Comparison of ENCODE assay signal across 1 cellular context in the genomic region with DNA sequence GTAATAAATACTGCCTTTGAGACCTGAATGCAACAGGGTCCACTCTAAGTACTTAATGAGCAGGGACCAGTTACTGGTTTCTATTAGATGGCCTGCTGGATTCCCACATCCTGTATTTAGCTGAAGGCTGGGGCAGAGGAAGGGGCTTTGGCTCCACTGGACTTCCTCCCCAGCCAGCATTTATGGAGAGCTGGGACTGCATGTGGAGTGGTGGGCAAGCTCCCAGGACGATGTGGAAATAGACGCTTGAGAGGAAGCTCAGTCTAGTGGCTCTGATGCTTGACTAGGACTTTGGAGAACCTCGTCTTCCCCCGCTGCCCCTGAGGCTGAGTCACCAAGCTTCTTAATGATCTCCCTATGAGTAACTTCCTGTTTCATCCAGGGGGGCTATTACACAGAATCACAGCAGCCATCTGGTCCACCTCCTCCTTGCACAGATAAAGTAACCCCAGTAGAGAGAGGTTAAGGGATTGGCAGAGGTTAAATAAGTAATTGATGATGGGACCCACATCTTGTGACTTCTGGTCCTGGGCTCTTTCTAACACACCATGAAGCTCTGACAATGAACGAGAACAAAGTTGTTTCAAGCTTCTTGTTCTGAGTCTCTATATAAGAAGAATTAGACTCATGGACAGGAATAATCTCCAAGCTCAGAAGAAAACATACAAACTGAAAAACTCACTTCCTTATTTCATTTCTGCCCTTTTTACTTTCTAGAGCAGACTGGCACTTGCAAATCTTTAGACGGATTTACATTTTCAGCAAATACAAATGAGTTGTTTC.
TF ChIP-seq lines count a peak whose summit lies in the region.

No MANE protein-coding gene starts in this region.

TF ChIP-seq in HepG2, 621 proteins besides CTCF, POLR2A, EP300 and RAD21 (continued from another document):
- TF ChIP-seq, protein P1, sequence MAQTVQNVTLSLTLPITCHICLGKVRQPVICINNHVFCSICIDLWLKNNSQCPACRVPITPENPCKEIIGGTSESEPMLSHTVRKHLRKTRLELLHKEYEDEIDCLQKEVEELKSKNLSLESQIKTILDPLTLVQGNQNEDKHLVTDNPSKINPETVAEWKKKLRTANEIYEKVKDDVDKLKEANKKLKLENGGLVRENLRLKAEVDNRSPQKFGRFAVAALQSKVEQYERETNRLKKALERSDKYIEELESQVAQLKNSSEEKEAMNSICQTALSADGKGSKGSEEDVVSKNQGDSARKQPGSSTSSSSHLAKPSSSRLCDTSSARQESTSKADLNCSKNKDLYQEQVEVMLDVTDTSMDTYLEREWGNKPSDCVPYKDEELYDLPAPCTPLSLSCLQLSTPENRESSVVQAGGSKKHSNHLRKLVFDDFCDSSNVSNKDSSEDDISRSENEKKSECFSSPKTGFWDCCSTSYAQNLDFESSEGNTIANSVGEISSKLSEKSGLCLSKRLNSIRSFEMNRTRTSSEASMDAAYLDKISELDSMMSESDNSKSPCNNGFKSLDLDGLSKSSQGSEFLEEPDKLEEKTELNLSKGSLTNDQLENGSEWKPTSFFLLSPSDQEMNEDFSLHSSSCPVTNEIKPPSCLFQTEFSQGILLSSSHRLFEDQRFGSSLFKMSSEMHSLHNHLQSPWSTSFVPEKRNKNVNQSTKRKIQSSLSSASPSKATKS (CRISPR knock-in tag; IDR thresholded peaks at IDR 0.05): no peak
- TF ChIP-seq NFKBIZ (CRISPR knock-in tag; IDR thresholded peaks at IDR 0.05): no peak
